ENCODE assay signal across 16 cellular contexts in the genomic region with DNA sequence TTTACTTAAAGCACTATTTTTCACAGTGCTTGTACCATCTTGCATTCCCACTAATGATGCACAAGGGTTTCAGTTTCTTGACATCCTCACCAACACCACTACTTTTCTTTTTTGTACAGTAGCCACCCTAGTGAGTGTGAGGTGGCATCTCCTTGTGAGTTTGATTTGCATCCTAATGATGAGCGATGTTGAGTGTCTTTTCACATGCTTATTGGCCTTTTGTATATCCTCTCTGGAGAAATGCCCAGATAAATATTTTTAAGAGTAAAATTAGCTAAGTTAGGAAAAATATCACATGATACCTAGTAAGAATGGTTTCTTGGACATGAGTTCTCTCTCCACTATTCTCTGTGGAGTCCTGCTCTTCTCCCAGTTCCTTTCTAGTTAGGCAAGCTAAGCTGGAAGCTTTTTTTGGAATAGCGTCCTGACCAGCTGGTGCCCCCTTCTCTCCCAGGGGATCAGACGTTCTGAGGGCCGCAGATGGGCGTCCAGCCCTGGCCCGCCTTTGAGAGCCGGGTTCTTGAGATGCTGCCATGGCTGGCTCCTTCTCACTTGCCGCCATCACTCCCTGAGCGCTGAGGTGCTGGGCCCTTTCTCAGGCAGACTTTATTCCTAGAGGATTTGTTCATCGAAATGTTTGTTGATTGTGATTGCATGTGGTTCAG.
DNase-seq lines count a peak whose midpoint lies in the region; TF ChIP-seq lines count a peak whose summit lies in the region.
"Had no signal": no experiment of that assay in that cellular context is flagged by ENCODE, and none has a peak within 500 bp of the region (broad histone marks: within the 10 kb centered on the region; RNA-seq: fewer than 3 reads in every experiment).

No MANE protein-coding gene starts in this region.

- DNase-seq in LHCN-M2 (ENCODE audit: low read depth) (peak; percentile 26), fibroblast of lung (ENCODE audit: low read depth in 2 of 2) (peak in 1 of 2 donors; percentile 34), osteoblast (ENCODE audit: insufficient read length, low spot score, missing footprints) (no peak), tibial nerve (ENCODE audit: low spot score in 2 of 2) (peak in 1 of 2 donors; percentile 42), SHP77 treated with DMSO at 0.1 percent for 48 hours (lab: John Stamatoyannopoulos, UW) (no peak), hepatic stellate cell (ENCODE audit: low spot score) (no peak), anterior cingulate cortex (lab: John Stamatoyannopoulos, UW) (no peak)
- DNase-seq: activated CD4-positive, CD25-positive, alpha-beta regulatory T cell treated with anti-CD3 and anti-CD28 coated beads, Interleukin-2, amount 50 U/mL, for 72 hours; activated naive CD8-positive, alpha-beta T cell treated with anti-CD3 and anti-CD28 coated beads, Interleukin-2, amount 10 ng/mL, durations not matched to agents 7 days and 5 days; central memory CD4-positive, alpha-beta T cell; hypothalamus; left colon; NCI-H2081; RPMI8226; T-helper 2 cell; upper lobe of right lung had no signal

- H3K9me3 ChIP-seq in fibroblast of lung (ENCODE audit: control insufficient read depth, insufficient read depth, low read depth, low read length) (no peaks in the 10 kb centered on the region), osteoblast (ENCODE audit: low read depth, low read length) (no peaks in the 10 kb centered on the region), tibial nerve (no peaks in the 10 kb centered on the region)
- H3K9me3 ChIP-seq: upper lobe of right lung had no signal

- H3K4me3 ChIP-seq in fibroblast of lung (replicated peaks in 1 of 4; ENCODE audit: control extremely low read depth in 1 of 4, insufficient read depth in 1 of 4, low read depth in 3 of 4, low read length in 4 of 4) (no peak overlapping the region), osteoblast (ENCODE audit: insufficient read depth, low read length) (no peak overlapping the region), tibial nerve (no peak overlapping the region)
- H3K4me3 ChIP-seq: upper lobe of right lung had no signal

- WGBS in tibial nerve, 2 donors: 62 to 68% methylated on average over 10 of the region's 10 CpGs

- H3K4me2 ChIP-seq in fibroblast of lung (ENCODE audit: extremely low read depth, insufficient read depth, low read length) (no peak overlapping the region), osteoblast (ENCODE audit: insufficient read depth, low read length) (peak overlapping the region; percentile 27)

- TF ChIP-seq EP300 in tibial nerve (IDR thresholded peaks at IDR 0.05): peak in 1 of 2 donors; percentile 52

- TF ChIP-seq CTCF in fibroblast of lung (conservative IDR thresholded peaks at IDR 0.05 in 1 of 2, IDR thresholded peaks at IDR 0.05 in 1 of 2; ENCODE audit: low read depth in 1 of 2, low read length in 2 of 2) (no peak), osteoblast (IDR thresholded peaks at IDR 0.05; ENCODE audit: extremely low read depth, low read depth, low read length) (no peak), tibial nerve (IDR thresholded peaks at IDR 0.05) (no peak)

- H3K27ac ChIP-seq in fibroblast of lung (ENCODE audit: insufficient read depth, low read length) (peak overlapping the region; percentile 11), osteoblast (ENCODE audit: low read depth, low read length) (peak overlapping the region; percentile 24), tibial nerve (peak overlapping the region; percentile 37 to 90 (median 68))
- H3K27ac ChIP-seq: upper lobe of right lung had no signal

- H3K27me3 ChIP-seq in fibroblast of lung (ENCODE audit: control insufficient read depth, insufficient read depth, low read length): no peaks in the 10 kb centered on the region
- no peaks in the 10 kb centered on the region for H3K27me3 ChIP-seq in osteoblast (ENCODE audit: insufficient read depth, low read length)
- H3K27me3 ChIP-seq in tibial nerve: no peaks in the 10 kb centered on the region
- H3K27me3 ChIP-seq: upper lobe of right lung had no signal

- no peak for TF ChIP-seq POLR2A in tibial nerve (IDR thresholded peaks at IDR 0.05)

- H4K20me1 ChIP-seq in fibroblast of lung (ENCODE audit: control insufficient read depth, extremely low read depth, insufficient read depth, low read length) (no peaks in the 10 kb centered on the region), osteoblast (ENCODE audit: insufficient read depth, low read length) (no peaks in the 10 kb centered on the region)

- H2AFZ ChIP-seq in fibroblast of lung (ENCODE audit: low read length) (no peak overlapping the region), osteoblast (ENCODE audit: low read length) (no peak overlapping the region)

- H3K4me1 ChIP-seq in fibroblast of lung (ENCODE audit: control insufficient read depth, extremely low read depth, insufficient read depth, low read length): peaks cover 14% of the 10 kb centered on the region
- H3K4me1 ChIP-seq in osteoblast (ENCODE audit: insufficient read depth, low read length): peaks cover 23% of the 10 kb centered on the region
- peaks cover 4 to 79% (median 32%) of the 10 kb centered on the region in 4 donors for H3K4me1 ChIP-seq in tibial nerve
- H3K4me1 ChIP-seq: upper lobe of right lung had no signal

- peaks cover 1% of the 10 kb centered on the region for H3K79me2 ChIP-seq in fibroblast of lung (ENCODE audit: control insufficient read depth, insufficient read depth, low read length)
- H3K79me2 ChIP-seq in osteoblast (ENCODE audit: insufficient read depth, low read length): peaks cover 9% of the 10 kb centered on the region

- peaks cover 5% of the 10 kb centered on the region for H3K36me3 ChIP-seq in fibroblast of lung (ENCODE audit: control insufficient read depth, insufficient read depth, low read length)
- peaks cover 6% of the 10 kb centered on the region for H3K36me3 ChIP-seq in osteoblast (ENCODE audit: insufficient read depth, low read length)
- peaks cover 0 to 39% (median 0%) of the 10 kb centered on the region in 3 donors for H3K36me3 ChIP-seq in tibial nerve

- no peak overlapping the region for H3K9ac ChIP-seq in fibroblast of lung (ENCODE audit: insufficient read depth, low read length)

Comparison
In these comparisons a context has a peak if more than half of its experiments do, and no peak if none do; other contexts are left out.
1. H3K27ac ChIP-seq: peak in every context shown above with its lines; median percentile 68 in tibial nerve; 24 in osteoblast; 11 in fibroblast of lung.